ENCODE assay signal across 8 cellular contexts in genomic region chr7:150876817-150877526, GRCh38. TPM values are rescaled to one million over a fixed set of nuclear protein-coding genes. Genes with fewer than 3 reads are reported as not detected.
A peak's percentile ranks its signal among the peaks of the same experiment; 100 is the strongest.
DNase-seq lines count a peak whose midpoint lies in the region; ATAC-seq and TF ChIP-seq lines count a peak whose summit lies in the region.

No MANE protein-coding gene starts in this region.

- H3K9ac ChIP-seq in GM23248, result no peak overlapping the region

- H4K20me1 ChIP-seq in GM23248 (ENCODE audit: insufficient read depth), result no peaks in the 10 kb centered on the region

- CTCF ChIA-PET in activated CD4-positive, alpha-beta T cell treated with anti-CD3 and anti-CD28 coated beads for 36 hours (lab: Charles Lee), result interaction anchor here (0.6 to 4.6 kb wide), 20 partner anchors 8 to 446 kb away, joined by 3 to 30 read pairs (median 4); partner anchors contain the start of genes GIMAP1 and TMEM176A

- H3K4me3 ChIP-seq in GM23248 (no peak overlapping the region), ectodermal cell (ENCODE audit: insufficient read depth, low read depth, low read length) (peak overlapping the region; percentile 18), lower lobe of right lung (no peak overlapping the region)

- ATAC-seq in activated CD4-positive, alpha-beta T cell treated with anti-CD3 and anti-CD28 coated beads for 36 hours, result peak; percentile 71
- ATAC-seq in lower lobe of right lung, result peak; percentile 83 to 88
- ATAC-seq in stimulated activated effector memory CD8-positive, alpha-beta T cell treated with anti-CD3 and anti-CD28 coated beads, Interleukin-12 subunit alpha, Interleukin-12 subunit beta, amount 100 ng/mL, for 72 hours, result peak; percentile 45
- ATAC-seq in GM21737 (IDR thresholded peaks at IDR 0.05; ENCODE audit: unreplicated experiment), result no peak

- H3K79me2 ChIP-seq in GM23248 (ENCODE audit: insufficient read depth), result no peaks in the 10 kb centered on the region

- peaks cover 9% of the 10 kb centered on the region for H3K27me3 Mint-ChIP-seq in activated CD4-positive, alpha-beta T cell treated with anti-CD3 and anti-CD28 coated beads for 36 hours

- no peaks in the 10 kb centered on the region for H3K4me1 ChIP-seq in GM23248 (ENCODE audit: insufficient read depth)
- no peaks in the 10 kb centered on the region for H3K4me1 ChIP-seq in ectodermal cell (ENCODE audit: control insufficient read depth, insufficient read depth, low read length)
- H3K4me1 ChIP-seq in lower lobe of right lung, result peaks cover 9% of the 10 kb centered on the region

- no peak overlapping the region for H3K27ac Mint-ChIP-seq in activated CD4-positive, alpha-beta T cell treated with anti-CD3 and anti-CD28 coated beads for 36 hours
- H3K27ac Mint-ChIP-seq in stimulated activated effector memory CD8-positive, alpha-beta T cell treated with anti-CD3 and anti-CD28 coated beads, Interleukin-12 subunit alpha, Interleukin-12 subunit beta, amount 100 ng/mL, for 72 hours, result no peak overlapping the region

- H2AFZ ChIP-seq in GM23248, result no peak overlapping the region

- peak; percentile 47 for TF ChIP-seq CTCF in AG09319 (IDR thresholded peaks at IDR 0.05; ENCODE audit: low read depth, low read length)
- TF ChIP-seq CTCF in lower lobe of right lung (IDR thresholded peaks at IDR 0.05), result peak; percentile 47

- POLR2A ChIA-PET in activated CD4-positive, alpha-beta T cell treated with anti-CD3 and anti-CD28 coated beads for 36 hours (lab: Charles Lee), result no interaction called here

- H3K9me3 Mint-ChIP-seq in activated CD4-positive, alpha-beta T cell treated with anti-CD3 and anti-CD28 coated beads for 36 hours (ENCODE audit: low read depth), result peaks cover 19% of the 10 kb centered on the region
- peaks cover 19% of the 10 kb centered on the region for H3K9me3 Mint-ChIP-seq in stimulated activated effector memory CD8-positive, alpha-beta T cell treated with anti-CD3 and anti-CD28 coated beads, Interleukin-12 subunit alpha, Interleukin-12 subunit beta, amount 100 ng/mL, for 72 hours

- H3K9me3 ChIP-seq in GM23248 (ENCODE audit: low read depth) (no peaks in the 10 kb centered on the region), ectodermal cell (ENCODE audit: control insufficient read depth, low read length) (peaks cover 3% of the 10 kb centered on the region), lower lobe of right lung (peaks cover 16% of the 10 kb centered on the region)

- DNase-seq in AG09319 (ENCODE audit: extremely low read depth, low read depth) (peak; percentile 7), GM23248 (peak; percentile 72), NCI-H2171 treated with DMSO at 0.1 percent for 48 hours (lab: John Stamatoyannopoulos, UW) (peak; percentile 91), lower lobe of right lung (peak; percentile 63)
- peak; percentile 76 for DNase-seq in activated CD4-positive, alpha-beta T cell treated with anti-CD3 and anti-CD28 coated beads for 36 hours
- peak in 1 of 2 donors; percentile 51 for DNase-seq in stimulated activated effector memory CD8-positive, alpha-beta T cell treated with anti-CD3 and anti-CD28 coated beads, Interleukin-12 subunit alpha, Interleukin-12 subunit beta, amount 100 ng/mL, for 72 hours (ENCODE audit: low spot score in 2 of 2)

- intact Hi-C loops in activated CD4-positive, alpha-beta T cell treated with anti-CD3 and anti-CD28 coated beads for 36 hours (cut with DNase I, micrococcal nuclease), result loop anchor here (2.0 to 5.0 kb wide), 3 partner anchors 98 to 430 kb away; no protein-coding TSS in a partner anchor
- intact Hi-C loops in lower lobe of right lung (cut with DNase I), result no loop called here

- H3K27me3 ChIP-seq in GM23248 (replicated peaks; ENCODE audit: insufficient read depth) (no peaks in the 10 kb centered on the region), ectodermal cell (ENCODE audit: control insufficient read depth, insufficient read depth, low read length, poor library complexity, severe bottlenecking) (no peaks in the 10 kb centered on the region), lower lobe of right lung (ENCODE audit: low read depth) (no peaks in the 10 kb centered on the region)

- no peaks in the 10 kb centered on the region for H3F3A ChIP-seq in GM23248 (ENCODE audit: insufficient read depth)

- H3K4me3 Mint-ChIP-seq in activated CD4-positive, alpha-beta T cell treated with anti-CD3 and anti-CD28 coated beads for 36 hours, result no peak overlapping the region
- H3K4me3 Mint-ChIP-seq in stimulated activated effector memory CD8-positive, alpha-beta T cell treated with anti-CD3 and anti-CD28 coated beads, Interleukin-12 subunit alpha, Interleukin-12 subunit beta, amount 100 ng/mL, for 72 hours, result no peak overlapping the region

- H3K27ac ChIP-seq in GM23248, result no peak overlapping the region
- H3K27ac ChIP-seq in ectodermal cell (ENCODE audit: insufficient read depth, low read depth, low read length, poor library complexity, severe bottlenecking), result peak overlapping the region; percentile 85
- no peak overlapping the region for H3K27ac ChIP-seq in lower lobe of right lung

- H3K4me1 Mint-ChIP-seq in activated CD4-positive, alpha-beta T cell treated with anti-CD3 and anti-CD28 coated beads for 36 hours, result peaks cover 11% of the 10 kb centered on the region
- H3K4me1 Mint-ChIP-seq in stimulated activated effector memory CD8-positive, alpha-beta T cell treated with anti-CD3 and anti-CD28 coated beads, Interleukin-12 subunit alpha, Interleukin-12 subunit beta, amount 100 ng/mL, for 72 hours, result peaks cover 12% of the 10 kb centered on the region

- H3K4me2 ChIP-seq in GM23248 (ENCODE audit: unreplicated experiment), result no peak overlapping the region

- H3K36me3 Mint-ChIP-seq in activated CD4-positive, alpha-beta T cell treated with anti-CD3 and anti-CD28 coated beads for 36 hours (ENCODE audit: low read depth), result peaks cover 5% of the 10 kb centered on the region
- no peaks in the 10 kb centered on the region for H3K36me3 Mint-ChIP-seq in stimulated activated effector memory CD8-positive, alpha-beta T cell treated with anti-CD3 and anti-CD28 coated beads, Interleukin-12 subunit alpha, Interleukin-12 subunit beta, amount 100 ng/mL, for 72 hours

- in situ Hi-C loops in GM23248 (cut with MboI), result loop anchor here (10.0 kb wide), 1 partner anchor 62 kb away; no protein-coding TSS in a partner anchor

- 5 to 7% methylated on average over 10 to 19 of the region's 19 CpGs for WGBS in GM23248 (ENCODE audit: low coverage in 1 of 2, low lambda C conversion rate in 2 of 2, missing lambda C conversion rate in 2 of 2), 2 experiments
- WGBS in ectodermal cell, 2 experiments, result 10 to 16% methylated on average over 11 to 13 of the region's 19 CpGs

- H3K36me3 ChIP-seq in GM23248 (ENCODE audit: low read depth) (no peaks in the 10 kb centered on the region), ectodermal cell (ENCODE audit: control insufficient read depth, insufficient read depth, low read length) (no peaks in the 10 kb centered on the region), lower lobe of right lung (no peaks in the 10 kb centered on the region)

- no peaks in the 10 kb centered on the region for H3K9me2 ChIP-seq in GM23248 (ENCODE audit: insufficient read depth)

RNA-seq across cellular contexts. Expression of gene AOC1, which starts 24.7 kb away (rescaled TPM):
- total RNA-seq in GM23248 (2014; rRNA removed; shearing (Covaris generic)), result not detected in 2 replicates
- not detected in 2 replicates for polyA plus RNA-seq in GM23248 (2016; fragmentation: Nextera tagmentation; extraction: Ambion mirVana)
- total RNA-seq in activated CD4-positive, alpha-beta T cell treated with anti-CD3 and anti-CD28 coated beads for 36 hours, result not detected
- polyA plus RNA-seq in ectodermal cell (2013, experiment 1 of 4), result not detected
- not detected for polyA plus RNA-seq in ectodermal cell (2013, experiment 2 of 4)
- not detected for polyA plus RNA-seq in ectodermal cell (2013, experiment 3 of 4)
- polyA plus RNA-seq in ectodermal cell (2013, experiment 4 of 4), result not detected
- 1.7 TPM for total RNA-seq in lower lobe of right lung
